Comparison of ENCODE assay signal across 8 cellular contexts in the genomic region with DNA sequence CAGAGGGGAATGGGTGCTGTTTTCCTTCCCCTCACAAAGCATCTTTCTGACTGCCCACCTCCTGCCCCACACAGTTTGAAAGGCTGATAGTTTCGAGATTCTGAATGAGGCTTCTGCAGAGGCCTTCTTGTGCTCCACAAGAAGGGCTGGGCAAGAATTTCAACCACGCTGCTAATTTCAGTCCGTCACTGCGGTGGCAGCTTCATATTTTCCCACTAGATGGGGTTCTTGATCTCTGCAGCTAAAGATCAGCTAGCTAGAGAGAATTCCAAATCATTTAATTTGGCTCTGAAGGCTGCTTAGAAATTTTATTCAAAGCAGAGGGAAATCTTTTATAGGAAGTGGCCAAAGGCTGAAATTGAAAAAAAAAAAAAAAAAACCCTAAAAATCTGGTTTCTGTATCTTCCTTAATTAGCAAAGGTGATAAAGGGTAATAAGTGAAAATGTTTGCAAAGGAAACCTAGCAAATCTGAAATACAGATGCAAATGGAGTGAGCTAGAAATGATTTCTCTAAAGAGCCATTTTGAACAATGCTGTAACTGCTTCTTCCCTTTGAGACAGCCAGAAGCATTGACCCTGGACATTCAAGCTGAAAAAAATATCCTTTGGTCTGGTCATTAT. TPM values are rescaled to one million over a fixed set of nuclear protein-coding genes. Genes with fewer than 3 reads are reported as not detected.
DNase-seq lines count a peak whose midpoint lies in the region; ATAC-seq and TF ChIP-seq lines count a peak whose summit lies in the region.

No MANE protein-coding gene starts in this region.

- H3K4me1 Mint-ChIP-seq in activated T-helper 1 cell treated with anti-CD3 and anti-CD28 coated beads, Interleukin-12 subunit alpha, Interleukin-12 subunit beta, Interleukin-2, Interleukin-4 antibody, amounts not matched to agents 30 ng/mL and 10 ng/mL and 1 ng/mL, durations not matched to agents 14 hours and 24 hours and 36 hours (ENCODE audit: low read depth): peaks cover 9% of the 10 kb centered on the region

- no peaks in the 10 kb centered on the region for H3K9me3 ChIP-seq in gastrocnemius medialis

- DNase-seq in AG09319 (ENCODE audit: extremely low read depth, low read depth) (peak; percentile 20), HT1080 (ENCODE audit: low read depth) (peak; percentile 36), SHP77 treated with DMSO at 0.1 percent for 48 hours (lab: John Stamatoyannopoulos, UW) (peak; percentile 6), foreskin fibroblast (peak; percentile 42 to 78), occipital lobe (lab: John Stamatoyannopoulos, UW) (peak; percentile 40), gastrocnemius medialis (no peak)
- no peak for DNase-seq in activated T-helper 1 cell treated with anti-CD3 and anti-CD28 coated beads, Interleukin-12 subunit alpha, Interleukin-12 subunit beta, Interleukin-2, Interleukin-4 antibody, amounts not matched to agents 30 ng/mL and 10 ng/mL and 1 ng/mL, durations not matched to agents 14 hours and 24 hours and 36 hours (ENCODE audit: low spot score)

- H3K4me3 Mint-ChIP-seq in activated T-helper 1 cell treated with anti-CD3 and anti-CD28 coated beads, Interleukin-12 subunit alpha, Interleukin-12 subunit beta, Interleukin-2, Interleukin-4 antibody, amounts not matched to agents 30 ng/mL and 10 ng/mL and 1 ng/mL, durations not matched to agents 14 hours and 24 hours and 36 hours: no peak overlapping the region

- ATAC-seq in GM21367 (IDR thresholded peaks at IDR 0.05; ENCODE audit: unreplicated experiment) (no peak), gastrocnemius medialis (no peak)

- no peaks in the 10 kb centered on the region for H3K9me3 Mint-ChIP-seq in activated T-helper 1 cell treated with anti-CD3 and anti-CD28 coated beads, Interleukin-12 subunit alpha, Interleukin-12 subunit beta, Interleukin-2, Interleukin-4 antibody, amounts not matched to agents 30 ng/mL and 10 ng/mL and 1 ng/mL, durations not matched to agents 14 hours and 24 hours and 36 hours

- H3K36me3 ChIP-seq in gastrocnemius medialis: no peaks in the 10 kb centered on the region

- H3K36me3 Mint-ChIP-seq in activated T-helper 1 cell treated with anti-CD3 and anti-CD28 coated beads, Interleukin-12 subunit alpha, Interleukin-12 subunit beta, Interleukin-2, Interleukin-4 antibody, amounts not matched to agents 30 ng/mL and 10 ng/mL and 1 ng/mL, durations not matched to agents 14 hours and 24 hours and 36 hours (ENCODE audit: low read depth): no peaks in the 10 kb centered on the region

- H3K4me1 ChIP-seq in gastrocnemius medialis: no peaks in the 10 kb centered on the region

- in situ Hi-C loops in gastrocnemius medialis (cut with MboI; ENCODE audit: low sequenced_read_pairs in 4 of 4): loop anchor here in 1 of 4 donors (10.0 kb wide), 1 partner anchor 136 kb away; no protein-coding TSS in a partner anchor

- intact Hi-C loops in gastrocnemius medialis (cut with DNase I; ENCODE audit: low total_unique reads): no loop called here
- intact Hi-C loops in activated T-helper 1 cell treated with anti-CD3 and anti-CD28 coated beads, Interleukin-12 subunit alpha, Interleukin-12 subunit beta, Interleukin-2, Interleukin-4 antibody, amounts not matched to agents 30 ng/mL and 10 ng/mL and 1 ng/mL, durations not matched to agents 14 hours and 24 hours and 36 hours (cut with micrococcal nuclease): loop anchor here (1.0 kb wide), 1 partner anchor 140 kb away; no protein-coding TSS in a partner anchor

- H3K27me3 Mint-ChIP-seq in activated T-helper 1 cell treated with anti-CD3 and anti-CD28 coated beads, Interleukin-12 subunit alpha, Interleukin-12 subunit beta, Interleukin-2, Interleukin-4 antibody, amounts not matched to agents 30 ng/mL and 10 ng/mL and 1 ng/mL, durations not matched to agents 14 hours and 24 hours and 36 hours (ENCODE audit: insufficient read depth): peaks cover 4% of the 10 kb centered on the region

- H3K27me3 ChIP-seq in gastrocnemius medialis: no peaks in the 10 kb centered on the region

- TF ChIP-seq CTCF in AG09319 (IDR thresholded peaks at IDR 0.05; ENCODE audit: low read depth, low read length) (peak; percentile 62), foreskin fibroblast (IDR thresholded peaks at IDR 0.05; ENCODE audit: low read depth, low read length) (peak; percentile 64), gastrocnemius medialis (IDR thresholded peaks at IDR 0.05 in 4 of 5, conservative IDR thresholded peaks at IDR 0.05 in 1 of 5) (peak in 2 of 5 experiments; percentile 28 to 31)

- H3K27ac Mint-ChIP-seq in activated T-helper 1 cell treated with anti-CD3 and anti-CD28 coated beads, Interleukin-12 subunit alpha, Interleukin-12 subunit beta, Interleukin-2, Interleukin-4 antibody, amounts not matched to agents 30 ng/mL and 10 ng/mL and 1 ng/mL, durations not matched to agents 14 hours and 24 hours and 36 hours: no peak overlapping the region

- H3K4me3 ChIP-seq in foreskin fibroblast (ENCODE audit: low read depth in 1 of 2, low read length in 2 of 2) (no peak overlapping the region), gastrocnemius medialis (no peak overlapping the region)

- no peak overlapping the region for H3K27ac ChIP-seq in gastrocnemius medialis

- TF ChIP-seq POLR2A in gastrocnemius medialis (IDR thresholded peaks at IDR 0.05): no peak

RNA-seq across cellular contexts. Expression of a gene that starts 38.0 kb away (rescaled TPM):
- total RNA-seq in HT1080 (2014; rRNA removed; shearing (Covaris generic)): not detected in 2 replicates
- polyA plus RNA-seq in HT1080 (2015; cell fraction: cytosol; rRNA removed): not detected in 2 replicates
- polyA plus RNA-seq in HT1080 (2015; cell fraction: nucleus; rRNA removed): not detected in 2 replicates
- not detected for total RNA-seq in occipital lobe
- total RNA-seq in gastrocnemius medialis: not detected
- not detected in 2 replicates for total RNA-seq in activated T-helper 1 cell treated with anti-CD3 and anti-CD28 coated beads, Interleukin-12 subunit alpha, Interleukin-12 subunit beta, Interleukin-2, Interleukin-4 antibody, amounts not matched to agents 30 ng/mL and 10 ng/mL and 1 ng/mL, durations not matched to agents 14 hours and 24 hours and 36 hours

Comparison
In these comparisons a context has a peak if more than half of its experiments do, and no peak if none do; other contexts are left out.
1. DNase-seq: peak in AG09319 (single experiment), HT1080 (single experiment), SHP77 treated with DMSO at 0.1 percent for 48 hours (single experiment), foreskin fibroblast (2 of 2) and occipital lobe (single experiment); none in gastrocnemius medialis (0 of 2) and activated T-helper 1 cell treated with anti-CD3 and anti-CD28 coated beads, Interleukin-12 subunit alpha, Interleukin-12 subunit beta, Interleukin-2, Interleukin-4 antibody, amounts not matched to agents 30 ng/mL and 10 ng/mL and 1 ng/mL, durations not matched to agents 14 hours and 24 hours and 36 hours (single experiment).